19 cellular contexts compared by ENCODE assay signal in genomic region chr2:152450176-152450575, GRCh38.
"Had no signal": no experiment of that assay in that cellular context is flagged by ENCODE, and none has a peak within 500 bp of the region (broad histone marks: within the 10 kb centered on the region; RNA-seq: fewer than 3 reads in every experiment).

No MANE protein-coding gene starts in this region.

- H3K4me1 Mint-ChIP-seq: stimulated activated naive B cell treated with anti-CD40 and anti-IgM and Interleukin-4, amounts not matched to agents 10 μg/mL and 1 μg/mL and 100 μg/mL, for 72 hours; stimulated activated naive CD8-positive, alpha-beta T cell treated with anti-CD3 and anti-CD28 coated beads, Interleukin-15, amount 100 ng/mL, for 72 hours had no signal

- ATAC-seq: effector memory CD8-positive, alpha-beta T cell; gastrocnemius medialis; heart right ventricle; left cardiac atrium; left ventricle myocardium superior; psoas muscle; sciatic nerve; stimulated activated naive B cell treated with anti-CD40 and anti-IgM and Interleukin-4, amounts not matched to agents 10 μg/mL and 1 μg/mL and 100 μg/mL, for 72 hours; stimulated activated naive CD8-positive, alpha-beta T cell treated with anti-CD3 and anti-CD28 coated beads, Interleukin-15, amount 100 ng/mL, for 72 hours had no signal

- H3K9me3 Mint-ChIP-seq: natural killer cell treated with Interleukin-12 subunit alpha and Interleukin-12 subunit beta and Interleukin-15 and Interleukin-18, amount 100 ng/mL, for 72 hours; stimulated activated naive B cell treated with anti-CD40 and anti-IgM and Interleukin-4, amounts not matched to agents 10 μg/mL and 1 μg/mL and 100 μg/mL, for 72 hours; stimulated activated naive CD8-positive, alpha-beta T cell treated with anti-CD3 and anti-CD28 coated beads, Interleukin-15, amount 100 ng/mL, for 72 hours had no signal

- H3K36me3 Mint-ChIP-seq: natural killer cell treated with Interleukin-12 subunit alpha and Interleukin-12 subunit beta and Interleukin-15 and Interleukin-18, amount 100 ng/mL, for 72 hours; stimulated activated naive B cell treated with anti-CD40 and anti-IgM and Interleukin-4, amounts not matched to agents 10 μg/mL and 1 μg/mL and 100 μg/mL, for 72 hours had no signal

- H3K27ac ChIP-seq: epithelial cell of prostate, esophagus muscularis mucosa, gastrocnemius medialis, heart right ventricle, psoas muscle, spleen, tibial artery had no signal

- H3K27me3 Mint-ChIP-seq: stimulated activated naive B cell treated with anti-CD40 and anti-IgM and Interleukin-4, amounts not matched to agents 10 μg/mL and 1 μg/mL and 100 μg/mL, for 72 hours had no signal

- H3K27ac Mint-ChIP-seq: effector memory CD8-positive, alpha-beta T cell; natural killer cell treated with Interleukin-12 subunit alpha and Interleukin-12 subunit beta and Interleukin-15 and Interleukin-18, amount 100 ng/mL, for 72 hours; stimulated activated naive B cell treated with anti-CD40 and anti-IgM and Interleukin-4, amounts not matched to agents 10 μg/mL and 1 μg/mL and 100 μg/mL, for 72 hours; stimulated activated naive CD8-positive, alpha-beta T cell treated with anti-CD3 and anti-CD28 coated beads, Interleukin-15, amount 100 ng/mL, for 72 hours had no signal

- H3K4me3 Mint-ChIP-seq: effector memory CD8-positive, alpha-beta T cell; natural killer cell treated with Interleukin-12 subunit alpha and Interleukin-12 subunit beta and Interleukin-15 and Interleukin-18, amount 100 ng/mL, for 72 hours; stimulated activated naive B cell treated with anti-CD40 and anti-IgM and Interleukin-4, amounts not matched to agents 10 μg/mL and 1 μg/mL and 100 μg/mL, for 72 hours; stimulated activated naive CD8-positive, alpha-beta T cell treated with anti-CD3 and anti-CD28 coated beads, Interleukin-15, amount 100 ng/mL, for 72 hours had no signal

- DNase-seq: central memory CD4-positive, alpha-beta T cell; effector memory CD8-positive, alpha-beta T cell; gastrocnemius medialis; heart right ventricle; hypothalamus; left cardiac atrium; left ventricle myocardium superior; mesenchymal stem cell; psoas muscle; spleen; stimulated activated CD4-positive, alpha-beta T cell treated with anti-CD3 and anti-CD28 coated beads, Interleukin-2, amount 100 ng/mL, for 24 hours; stimulated activated CD4-positive, alpha-beta T cell treated with anti-CD3 and anti-CD28 coated beads, Interleukin-4, amount 100 ng/mL, for 4 hours; stimulated activated naive B cell treated with anti-CD40 and anti-IgM and Interleukin-4, amounts not matched to agents 10 μg/mL and 1 μg/mL and 100 μg/mL, for 72 hours; stimulated activated naive CD8-positive, alpha-beta T cell treated with anti-CD3 and anti-CD28 coated beads, Interleukin-15, amount 100 ng/mL, for 72 hours; tibial artery had no signal

- H3K27me3 ChIP-seq: esophagus muscularis mucosa, gastrocnemius medialis, heart right ventricle, spleen, tibial artery had no signal
